In genomic region chr2:120979921-120980320, GRCh38 we compare ENCODE assay signal across 29 cellular contexts.
"Had no signal": no experiment of that assay in that cellular context is flagged by ENCODE, and none has a peak within 500 bp of the region (broad histone marks: within the 10 kb centered on the region; RNA-seq: fewer than 3 reads in every experiment).

No MANE protein-coding gene starts in this region.

- H3K4me3 Mint-ChIP-seq: activated B cell treated with CpG ODN at 0.5 μM for 24 hours; activated CD8-positive, alpha-beta T cell treated with anti-CD3 and anti-CD28 coated beads for 36 hours; activated naive CD4-positive, alpha-beta T cell treated with anti-CD3 and anti-CD28 coated beads for 36 hours; activated naive CD8-positive, alpha-beta T cell; activated T-cell treated with anti-CD3 and anti-CD28 coated beads, Interleukin-2, amount 50 U/mL, for 4 hours; T-helper 17 cell; T-helper 2 cell treated with Interferon-gamma antibody and Interleukin-4, amounts not matched to agents 5 μg/mL and 100 μg/mL, for 36 hours had no signal

- H3K9me3 Mint-ChIP-seq: activated B cell treated with CpG ODN at 0.5 μM for 24 hours; activated CD8-positive, alpha-beta T cell treated with anti-CD3 and anti-CD28 coated beads for 36 hours; activated naive CD4-positive, alpha-beta T cell treated with anti-CD3 and anti-CD28 coated beads for 36 hours; activated T-cell treated with anti-CD3 and anti-CD28 coated beads, Interleukin-2, amount 50 U/mL, for 4 hours; activated T-helper 2 cell treated with anti-CD3 and anti-CD28 coated beads, Interferon-gamma antibody, Interleukin-2, Interleukin-4, amounts not matched to agents 10 μg/mL and 5 μg/mL and 100 μg/mL, durations not matched to agents 14 hours and 24 hours and 36 hours; T-helper 2 cell treated with Interferon-gamma antibody and Interleukin-4, amounts not matched to agents 5 μg/mL and 100 μg/mL, for 36 hours had no signal

- H3K36me3 Mint-ChIP-seq: activated naive CD8-positive, alpha-beta T cell had no signal

- DNase-seq: activated B cell treated with CpG ODN at 0.5 μM for 24 hours; activated CD4-positive, alpha-beta T cell treated with anti-CD3 and anti-CD28 coated beads for 48 hours; activated CD4-positive, alpha-beta T cell treated with anti-CD3 and anti-CD28 coated beads, Interleukin-2, amount 50 U/mL, for 1 hour; activated CD4-positive, alpha-beta T cell treated with anti-CD3 and anti-CD28 coated beads, Interleukin-2, amount 50 U/mL, for 48 hours; activated CD8-positive, alpha-beta memory T cell treated with anti-CD3 and anti-CD28 coated beads for 24 hours; activated CD8-positive, alpha-beta T cell treated with anti-CD3 and anti-CD28 coated beads for 36 hours; activated effector memory CD4-positive, alpha-beta T cell treated with anti-CD3 and anti-CD28 coated beads, Interleukin-2, amount 50 U/mL, for 16 hours; activated naive CD4-positive, alpha-beta T cell treated with anti-CD3 and anti-CD28 coated beads for 36 hours; activated T-cell treated with anti-CD3 and anti-CD28 coated beads, Interleukin-2, amount 50 U/mL, for 4 hours; amniotic stem cell; anterior cingulate cortex; brain microvascular endothelial cell; central memory CD4-positive, alpha-beta T cell; cerebellar nuclear complex; colonic mucosa; effector CD8-positive, alpha-beta T cell; erythroblast; foreskin melanocyte; T-helper 1 cell; T-helper 17 cell; T1000; WERI-Rb-1 had no signal

- H3K27ac ChIP-seq: brain microvascular endothelial cell, cardiac muscle cell, colonic mucosa, esophagus muscularis mucosa, gastroesophageal sphincter, WERI-Rb-1 had no signal

- H3K4me1 Mint-ChIP-seq: activated B cell treated with CpG ODN at 0.5 μM for 24 hours, T-helper 17 cell had no signal

- ATAC-seq: activated CD4-positive, CD25-positive, alpha-beta regulatory T cell treated with anti-CD3 and anti-CD28 coated beads, Interleukin-2, amount 50 U/mL, for 24 hours; activated CD8-positive, alpha-beta T cell treated with anti-CD3 and anti-CD28 coated beads for 36 hours; activated T-cell treated with anti-CD3 and anti-CD28 coated beads, Interleukin-2, amount 50 U/mL, for 4 hours; gastroesophageal sphincter; T-helper 17 cell had no signal

- H3K27me3 Mint-ChIP-seq: activated B cell treated with CpG ODN at 0.5 μM for 24 hours; activated CD8-positive, alpha-beta T cell treated with anti-CD3 and anti-CD28 coated beads for 36 hours; activated naive CD8-positive, alpha-beta T cell had no signal

- H3K27ac Mint-ChIP-seq: activated B cell treated with CpG ODN at 0.5 μM for 24 hours; activated CD8-positive, alpha-beta T cell treated with anti-CD3 and anti-CD28 coated beads for 36 hours; activated naive CD4-positive, alpha-beta T cell treated with anti-CD3 and anti-CD28 coated beads for 36 hours; activated naive CD8-positive, alpha-beta T cell; activated T-helper 2 cell treated with anti-CD3 and anti-CD28 coated beads, Interferon-gamma antibody, Interleukin-2, Interleukin-4, amounts not matched to agents 10 μg/mL and 5 μg/mL and 100 μg/mL, durations not matched to agents 14 hours and 24 hours and 36 hours; T-helper 17 cell; T-helper 2 cell treated with Interferon-gamma antibody and Interleukin-4, amounts not matched to agents 5 μg/mL and 100 μg/mL, for 36 hours had no signal
